In genomic region chr12:108890208-108890607, GRCh38 we compare ENCODE assay signal across 19 cellular contexts. TPM values are rescaled to one million over a fixed set of nuclear protein-coding genes. Genes with fewer than 3 reads are reported as not detected.
DNase-seq lines count a peak whose midpoint lies in the region; ATAC-seq and TF ChIP-seq lines count a peak whose summit lies in the region.
"Had no signal": no experiment of that assay in that cellular context is flagged by ENCODE, and none has a peak within 500 bp of the region (broad histone marks: within the 10 kb centered on the region; RNA-seq: fewer than 3 reads in every experiment).

No MANE protein-coding gene starts in this region.

- H3K4me1 Mint-ChIP-seq in activated CD4-positive, alpha-beta T cell treated with anti-CD3 and anti-CD28 coated beads, Interleukin-2, amount 10 ng/mL, durations not matched to agents 24 days and 14 days, result no peaks in the 10 kb centered on the region
- H3K4me1 Mint-ChIP-seq in activated CD4-positive, alpha-beta memory T cell treated with anti-CD3 and anti-CD28 coated beads, Interleukin-2, amount 10 ng/mL, durations not matched to agents 7 days and 5 days, result no peaks in the 10 kb centered on the region
- H3K4me1 Mint-ChIP-seq: activated B cell treated with CpG ODN at 0.5 μM for 24 hours had no signal

- no peak overlapping the region for H3K23ac ChIP-seq in IMR-90 (ENCODE audit: low read depth, low read length)

- peaks cover 2% of the 10 kb centered on the region; the same call in 1 of the 2 replicates for H3K9me1 ChIP-seq in IMR-90 (ENCODE audit: insufficient read depth, low read length)

- TF ChIP-seq RAD21 in IMR-90 (IDR thresholded peaks at IDR 0.05; ENCODE audit: low read length), result no peak
- TF ChIP-seq RAD21 in liver (IDR thresholded peaks at IDR 0.05), result no peak

- H3K4me1 ChIP-seq in IMR-90 (ENCODE audit: control insufficient read depth, insufficient read depth, low read length) (no peaks in the 10 kb centered on the region), liver (ENCODE audit: control insufficient read depth in 4 of 4, insufficient read depth in 4 of 4, low read length in 3 of 4) (peaks cover 2 to 29% (median 26%) of the 10 kb centered on the region in 4 donors)
- H3K4me1 ChIP-seq: gastroesophageal sphincter, vagina had no signal

- WGBS in IMR-90 (ENCODE audit: extremely low coverage in 2 of 2, insufficient read length in 1 of 2), 2 experiments, result no CpG with 5 or more reads among the region's 2 CpGs
- WGBS in liver, result 89% methylated on average over 2 of the region's 2 CpGs

- H3K27me3 ChIP-seq in IMR-90 (ENCODE audit: control insufficient read depth, insufficient read depth, low read length), result peaks cover 2% of the 10 kb centered on the region; the same call in 1 of the 2 replicates
- H3K27me3 ChIP-seq in liver (ENCODE audit: control insufficient read depth in 4 of 4, insufficient read depth in 4 of 4, low read length in 3 of 4), result no peaks in the 10 kb centered on the region
- H3K27me3 ChIP-seq: gastroesophageal sphincter, vagina had no signal

- no peak for TF ChIP-seq CTCF in IMR-90 (conservative IDR thresholded peaks at IDR 0.05; ENCODE audit: low read depth, low read length)
- no peak for TF ChIP-seq CTCF in liver (IDR thresholded peaks at IDR 0.05; ENCODE audit: low read depth, low read length, missing input control)
- no peak for TF ChIP-seq CTCF in coronary artery (IDR thresholded peaks at IDR 0.05)

- no peaks in the 10 kb centered on the region; the same call in 1 of the 2 replicates for H4K20me1 ChIP-seq in IMR-90 (ENCODE audit: insufficient read depth, low read length)

- H4K8ac ChIP-seq in IMR-90 (ENCODE audit: low read depth in 2 of 2, low read length in 2 of 2), result no peak overlapping the region

- H2BK5ac ChIP-seq in IMR-90 (ENCODE audit: low read depth, low read length, poor library complexity, severe bottlenecking), result no peak overlapping the region

- no peak overlapping the region for H3K9ac ChIP-seq in IMR-90 (ENCODE audit: low read depth, low read length)
- H3K9ac ChIP-seq in liver (ENCODE audit: low read depth in 1 of 2, low read length in 2 of 2), result no peak overlapping the region

- H2BK120ac ChIP-seq in IMR-90 (ENCODE audit: low read depth, low read length), result no peak overlapping the region

- H2BK20ac ChIP-seq in IMR-90 (ENCODE audit: low read depth, low read length), result no peak overlapping the region

- ATAC-seq in IMR-90 (ENCODE audit: low read depth), result peak; percentile 37; the same call in 1 of the 2 replicates
- ATAC-seq: gastroesophageal sphincter, left cardiac atrium, Right ventricle myocardium inferior had no signal

- no peak overlapping the region for H4K5ac ChIP-seq in IMR-90 (ENCODE audit: low read depth, low read length)

- POLR2A ChIA-PET in IMR-90 (lab: Charles Lee; ENCODE audit: unreplicated experiment), result no interaction called here
- POLR2A ChIA-PET in activated CD4-positive, alpha-beta memory T cell treated with anti-CD3 and anti-CD28 coated beads, Interleukin-2, amount 10 ng/mL, durations not matched to agents 7 days and 5 days (lab: Charles Lee), result no interaction called here

- H3K36me3 Mint-ChIP-seq in activated CD4-positive, alpha-beta T cell treated with anti-CD3 and anti-CD28 coated beads, Interleukin-2, amount 10 ng/mL, durations not matched to agents 24 days and 14 days (ENCODE audit: low read depth), result no peaks in the 10 kb centered on the region
- H3K36me3 Mint-ChIP-seq in activated CD4-positive, alpha-beta memory T cell treated with anti-CD3 and anti-CD28 coated beads, Interleukin-2, amount 10 ng/mL, durations not matched to agents 7 days and 5 days (ENCODE audit: low read depth), result peaks cover 2% of the 10 kb centered on the region

- H4K91ac ChIP-seq in IMR-90 (ENCODE audit: insufficient read depth, low read depth, low read length), result no peak overlapping the region

- H3K4me3 Mint-ChIP-seq in activated CD4-positive, alpha-beta T cell treated with anti-CD3 and anti-CD28 coated beads, Interleukin-2, amount 10 ng/mL, durations not matched to agents 24 days and 14 days, result no peak overlapping the region
- no peak overlapping the region for H3K4me3 Mint-ChIP-seq in activated CD4-positive, alpha-beta memory T cell treated with anti-CD3 and anti-CD28 coated beads, Interleukin-2, amount 10 ng/mL, durations not matched to agents 7 days and 5 days
- H3K4me3 Mint-ChIP-seq: activated B cell treated with CpG ODN at 0.5 μM for 24 hours had no signal

- intact Hi-C loops in activated CD4-positive, alpha-beta T cell treated with anti-CD3 and anti-CD28 coated beads, Interleukin-2, amount 10 ng/mL, durations not matched to agents 24 days and 14 days (cut with micrococcal nuclease), result no loop called here
- intact Hi-C loops in IMR-90 (cut with micrococcal nuclease), result no loop called here

- H3K4me3 ChIP-seq in IMR-90 (ENCODE audit: insufficient read depth, low read depth, low read length) (no peak overlapping the region), liver (ENCODE audit: low read depth in 1 of 3, low read length in 3 of 3) (no peak overlapping the region), coronary artery (no peak overlapping the region)
- H3K4me3 ChIP-seq: gastroesophageal sphincter, vagina had no signal

- dilution Hi-C loops in IMR-90 (cut with HindIII; ENCODE audit: low sequenced_read_pairs, unreplicated experiment), result no loop called here

- H3K9me3 ChIP-seq in IMR-90 (ENCODE audit: control insufficient read depth, insufficient read depth, low read length), result no peaks in the 10 kb centered on the region
- peaks cover 0 to 4% (median 2%) of the 10 kb centered on the region in 4 donors for H3K9me3 ChIP-seq in liver (ENCODE audit: control insufficient read depth in 4 of 4, low read length in 3 of 4)
- H3K9me3 ChIP-seq: vagina had no signal

- in situ Hi-C loops in IMR-90 (cut with MboI; ENCODE audit: low sequenced_read_pairs), result no loop called here

- peaks cover 5% of the 10 kb centered on the region for H3K9me3 Mint-ChIP-seq in activated CD4-positive, alpha-beta T cell treated with anti-CD3 and anti-CD28 coated beads, Interleukin-2, amount 10 ng/mL, durations not matched to agents 24 days and 14 days
- peaks cover 7% of the 10 kb centered on the region for H3K9me3 Mint-ChIP-seq in activated CD4-positive, alpha-beta memory T cell treated with anti-CD3 and anti-CD28 coated beads, Interleukin-2, amount 10 ng/mL, durations not matched to agents 7 days and 5 days

- H2AK9ac ChIP-seq in IMR-90 (replicated peaks; ENCODE audit: low read depth, low read length, poor library complexity), result no peak overlapping the region

- no peak for TF ChIP-seq POLR2A in IMR-90 (IDR thresholded peaks at IDR 0.05; ENCODE audit: low read depth, low read length)

- H2AK5ac ChIP-seq in IMR-90 (ENCODE audit: low read depth, low read length), result no peak overlapping the region

- H3K79me1 ChIP-seq in IMR-90 (ENCODE audit: low read depth in 1 of 2, low read length in 2 of 2), result no peaks in the 10 kb centered on the region

- BruUV-seq in IMR-90 (replicated peaks; lab: Mats Ljungman, UMichigan), result no TSS peak

- no peak overlapping the region for H3K4ac ChIP-seq in IMR-90 (ENCODE audit: low read depth, low read length)

- no peak overlapping the region for H3K14ac ChIP-seq in IMR-90 (replicated peaks; ENCODE audit: low read depth, low read length)

- H3K4me2 ChIP-seq in IMR-90 (ENCODE audit: low read depth, low read length), result no peak overlapping the region

- no peak overlapping the region for H3K27ac Mint-ChIP-seq in activated CD4-positive, alpha-beta T cell treated with anti-CD3 and anti-CD28 coated beads, Interleukin-2, amount 10 ng/mL, durations not matched to agents 24 days and 14 days
- H3K27ac Mint-ChIP-seq in activated CD4-positive, alpha-beta memory T cell treated with anti-CD3 and anti-CD28 coated beads, Interleukin-2, amount 10 ng/mL, durations not matched to agents 7 days and 5 days, result no peak overlapping the region
- H3K27ac Mint-ChIP-seq: activated B cell treated with CpG ODN at 0.5 μM for 24 hours had no signal

- H2AFZ ChIP-seq in IMR-90 (replicated peaks; ENCODE audit: low read length, poor library complexity), result no peak overlapping the region

- no peak overlapping the region for H3K56ac ChIP-seq in IMR-90 (ENCODE audit: extremely low read depth, insufficient read depth, low read length)

- CTCF ChIA-PET in IMR-90 (lab: Yijun Ruan, JAX), result no interaction called here
- CTCF ChIA-PET in activated CD4-positive, alpha-beta memory T cell treated with anti-CD3 and anti-CD28 coated beads, Interleukin-2, amount 10 ng/mL, durations not matched to agents 7 days and 5 days (lab: Charles Lee), result interaction anchor here (0.7 to 1.1 kb wide), 4 partner anchors 9 to 86 kb away, joined by 3 to 4 read pairs (median 3); no protein-coding TSS in a partner anchor

- H3K18ac ChIP-seq in IMR-90 (ENCODE audit: low read depth, low read length), result no peak overlapping the region

- H3K36me3 ChIP-seq in IMR-90 (ENCODE audit: control insufficient read depth, insufficient read depth, low read length) (no peaks in the 10 kb centered on the region), liver (ENCODE audit: control insufficient read depth in 4 of 4, insufficient read depth in 3 of 4, low read depth in 1 of 4, low read length in 3 of 4) (peaks cover 0 to 30% (median 19%) of the 10 kb centered on the region in 4 donors)
- H3K36me3 ChIP-seq: gastroesophageal sphincter, vagina had no signal

- DNase-seq in activated CD4-positive, alpha-beta T cell treated with anti-CD3 and anti-CD28 coated beads, Interleukin-2, amount 10 ng/mL, durations not matched to agents 24 days and 14 days, result peak; percentile 71
- no peak for DNase-seq in activated CD4-positive, alpha-beta T cell treated with anti-CD3 and anti-CD28 coated beads for 1 hour
- DNase-seq in IMR-90, result peak; percentile 15
- DNase-seq in activated CD4-positive, alpha-beta memory T cell treated with anti-CD3 and anti-CD28 coated beads, Interleukin-2, amount 10 ng/mL, durations not matched to agents 7 days and 5 days, result peak; percentile 28
- DNase-seq in NCI-H1092 treated with DMSO at 0.1 percent for 48 hours (lab: John Stamatoyannopoulos, UW), result no peak
- DNase-seq in NCI-H69 (lab: John Stamatoyannopoulos, UW), result no peak
- DNase-seq in coronary artery (ENCODE audit: low spot score), result no peak
- DNase-seq: activated B cell treated with CpG ODN at 0.5 μM for 24 hours; activated naive CD4-positive, alpha-beta T cell; EL; left cardiac atrium; NCI-H2171; stimulated activated CD4-positive, alpha-beta T cell treated with anti-CD3 and anti-CD28 coated beads, Interleukin-12 subunit alpha, Interleukin-12 subunit beta, amount 100 ng/mL, for 4 hours had no signal

- no peak overlapping the region for H3K27ac ChIP-seq in IMR-90 (ENCODE audit: insufficient read depth, low read length)
- H3K27ac ChIP-seq in liver (ENCODE audit: low read depth in 1 of 2, low read length in 2 of 2), result no peak overlapping the region
- no peak overlapping the region for H3K27ac ChIP-seq in coronary artery
- H3K27ac ChIP-seq: gastroesophageal sphincter, vagina had no signal

- no peak overlapping the region for H2BK15ac ChIP-seq in IMR-90 (ENCODE audit: low read depth, low read length)

- H3K27me3 Mint-ChIP-seq in activated CD4-positive, alpha-beta T cell treated with anti-CD3 and anti-CD28 coated beads, Interleukin-2, amount 10 ng/mL, durations not matched to agents 24 days and 14 days, result peaks cover under 1% of the 10 kb centered on the region
- H3K27me3 Mint-ChIP-seq in activated CD4-positive, alpha-beta memory T cell treated with anti-CD3 and anti-CD28 coated beads, Interleukin-2, amount 10 ng/mL, durations not matched to agents 7 days and 5 days, result peaks cover 5% of the 10 kb centered on the region
- H3K27me3 Mint-ChIP-seq: activated B cell treated with CpG ODN at 0.5 μM for 24 hours had no signal

RNA-seq across cellular contexts. Expression of gene DAO, which starts 10.3 kb away (rescaled TPM):
- total RNA-seq in activated CD4-positive, alpha-beta T cell treated with anti-CD3 and anti-CD28 coated beads, Interleukin-2, amount 10 ng/mL, durations not matched to agents 24 days and 14 days, result not detected in 2 replicates
- total RNA-seq in IMR-90 (2012; rRNA removed) (not detected in 2 replicates), liver (10 to 100 TPM in 1 of 2 donors, under 1 TPM in 1; 0.84 to 28.3 TPM)
- polyA plus RNA-seq in IMR-90 (2012; rRNA removed) (not detected in 2 replicates), liver (10 to 100 TPM; 17.6 to 51.4 TPM)
- polyA plus RNA-seq in IMR-90 (2012; cell fraction: cytosol; rRNA removed), result not detected in 2 replicates
- polyA plus RNA-seq in IMR-90 (2012; cell fraction: nucleus; rRNA removed; ENCODE audit: low replicate concordance), result 0.11 TPM in 1 of 2 replicates, not detected in the other
- not detected for total RNA-seq in activated CD4-positive, alpha-beta memory T cell treated with anti-CD3 and anti-CD28 coated beads, Interleukin-2, amount 10 ng/mL, durations not matched to agents 7 days and 5 days
- total RNA-seq: activated B cell treated with CpG ODN at 0.5 μM for 24 hours, left cardiac atrium, Right ventricle myocardium inferior, vagina had no signal
- polyA plus RNA-seq: AG04450, neural cell had no signal

RNA-seq across cellular contexts. Expression of gene SSH1, which starts 32.8 kb away (rescaled TPM):
- 27.2 and 31.5 TPM in 2 replicates for total RNA-seq in activated CD4-positive, alpha-beta T cell treated with anti-CD3 and anti-CD28 coated beads, Interleukin-2, amount 10 ng/mL, durations not matched to agents 24 days and 14 days
- total RNA-seq in IMR-90 (2012; rRNA removed) (16.7 and 17.6 TPM in 2 replicates), liver (1 to 10 TPM; 4.7 to 8.5 TPM)
- polyA plus RNA-seq in IMR-90 (2012; rRNA removed) (37.2 and 40.8 TPM in 2 replicates), liver (1 to 10 TPM; 4.5 to 5.6 TPM)
- 14.1 and 19.4 TPM in 2 replicates for polyA plus RNA-seq in IMR-90 (2012; cell fraction: cytosol; rRNA removed)
- 68.2 and 83.5 TPM in 2 replicates for polyA plus RNA-seq in IMR-90 (2012; cell fraction: nucleus; rRNA removed; ENCODE audit: low replicate concordance)
- total RNA-seq in activated CD4-positive, alpha-beta memory T cell treated with anti-CD3 and anti-CD28 coated beads, Interleukin-2, amount 10 ng/mL, durations not matched to agents 7 days and 5 days, result 10 to 100 TPM; 56.7 to 57.4 TPM

Comparison
In these comparisons a context has a peak if more than half of its experiments do, and no peak if none do; other contexts are left out.
1. DNase-seq: peak in activated CD4-positive, alpha-beta T cell treated with anti-CD3 and anti-CD28 coated beads, Interleukin-2, amount 10 ng/mL, durations not matched to agents 24 days and 14 days (single experiment), IMR-90 (single experiment) and activated CD4-positive, alpha-beta memory T cell treated with anti-CD3 and anti-CD28 coated beads, Interleukin-2, amount 10 ng/mL, durations not matched to agents 7 days and 5 days (single experiment); none in activated CD4-positive, alpha-beta T cell treated with anti-CD3 and anti-CD28 coated beads for 1 hour (single experiment), NCI-H1092 treated with DMSO at 0.1 percent for 48 hours (single experiment), NCI-H69 (single experiment) and coronary artery (single experiment).